In genomic region chr4:44351069-44351468, GRCh38 we compare ENCODE assay signal across 21 cellular contexts.
"Had no signal": no experiment of that assay in that cellular context is flagged by ENCODE, and none has a peak within 500 bp of the region (broad histone marks: within the 10 kb centered on the region; RNA-seq: fewer than 3 reads in every experiment).

No MANE protein-coding gene starts in this region.

- H3K4me3 ChIP-seq: coronary artery, heart left ventricle, left lung, lung, right lobe of liver, tibial nerve had no signal

- H3K9me3 ChIP-seq: heart left ventricle, left lung, neutrophil, right lobe of liver, tibial nerve had no signal

- H3K4me1 ChIP-seq: foreskin keratinocyte, heart left ventricle, left lung, right lobe of liver, tibial nerve had no signal

- H3K27me3 ChIP-seq: foreskin keratinocyte, heart left ventricle, left lung, neutrophil, right lobe of liver, tibial nerve had no signal

- H3K36me3 ChIP-seq: heart left ventricle, left lung, neutrophil, right lobe of liver, tibial nerve had no signal

- ATAC-seq: esophagus mucosa, foreskin keratinocyte, heart left ventricle, left lung, right lobe of liver had no signal

- H3K27ac ChIP-seq: coronary artery, foreskin keratinocyte, heart left ventricle, left lung, neutrophil, right lobe of liver, tibial nerve, VCaP had no signal

- DNase-seq: activated CD4-positive, alpha-beta T cell treated with anti-CD3 and anti-CD28 coated beads for 48 hours; activated CD4-positive, alpha-beta T cell treated with anti-CD3 and anti-CD28 coated beads, Interleukin-2, amount 50 U/mL, for 48 hours; activated CD8-positive, alpha-beta memory T cell treated with anti-CD3 and anti-CD28 coated beads for 24 hours; activated effector memory CD4-positive, alpha-beta T cell treated with Interleukin-2 at 50 U/mL for 16 hours; activated naive CD4-positive, alpha-beta T cell treated with Interleukin-2 at 50 U/mL for 16 hours; aorta; heart left ventricle; kidney glomerular epithelial cell; left lung; naive B cell; nephron progenitor cell; right lobe of liver; stimulated activated CD4-positive, alpha-beta T cell treated with anti-CD3 and anti-CD28 coated beads, Interleukin-2, amount 100 ng/mL, for 48 hours; stimulated activated naive CD4-positive, alpha-beta T cell treated with Interleukin-2 at 50 U/mL for 16 hours had no signal
